13 cellular contexts compared by ENCODE assay signal in the genomic region with DNA sequence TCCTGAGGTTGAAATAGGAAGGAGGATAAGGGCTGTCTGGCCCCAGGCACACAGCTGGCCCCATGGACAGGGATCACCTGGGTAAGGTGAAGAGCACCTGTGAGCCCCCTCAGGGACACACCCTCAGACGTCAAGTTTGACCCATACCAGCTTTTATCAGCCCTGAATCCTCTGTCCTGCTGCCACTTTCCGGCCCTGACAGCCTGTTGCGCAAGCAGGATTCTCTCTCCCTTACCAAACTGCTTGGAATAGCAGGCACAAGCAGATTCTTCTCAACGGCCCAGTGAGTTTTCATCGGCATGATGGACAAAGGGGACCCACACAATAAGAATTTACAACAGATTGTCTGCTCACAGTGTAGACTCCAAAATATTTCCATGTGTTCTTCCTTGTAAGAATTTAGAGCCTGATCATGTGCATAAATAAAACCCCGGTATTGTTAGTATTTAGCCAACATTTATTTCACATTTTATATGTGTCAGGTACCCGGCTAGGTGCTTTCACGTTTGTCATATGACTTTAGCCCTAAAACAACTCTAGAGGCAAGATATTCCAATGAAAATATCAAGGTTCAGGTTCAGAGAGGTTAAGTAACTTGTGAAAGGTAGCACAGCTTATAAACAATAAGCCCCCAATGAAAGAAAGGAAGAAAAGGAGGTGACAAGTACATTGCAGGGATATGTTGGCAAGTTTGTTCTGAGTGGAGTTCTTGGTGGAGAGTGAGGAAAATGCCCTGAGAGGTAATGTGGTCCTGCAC.
DNase-seq lines count a peak whose midpoint lies in the region; ATAC-seq, FAIRE-seq and TF ChIP-seq lines count a peak whose summit lies in the region.
"Had no signal": no experiment of that assay in that cellular context is flagged by ENCODE, and none has a peak within 500 bp of the region (broad histone marks: within the 10 kb centered on the region; RNA-seq: fewer than 3 reads in every experiment).

No MANE protein-coding gene starts in this region.

- no peak for FAIRE-seq in GM12891 (lab: Jason Lieb, UNC)

- CTCF ChIA-PET in HEK293 (lab: Yijun Ruan, JAX) (no interaction called here), PC-3 (lab: Charles Lee) (no interaction called here)

- H3K4me3 ChIP-seq in HEK293 (ENCODE audit: low read depth, low read length) (no peak overlapping the region), PC-3 (ENCODE audit: low read length) (no peak overlapping the region), fibroblast of pulmonary artery (replicated peaks; ENCODE audit: low read depth, low read length) (no peak overlapping the region), sigmoid colon (no peak overlapping the region), smooth muscle cell (no peak overlapping the region)

- intact Hi-C loops in PC-3 (cut with micrococcal nuclease) = no loop called here
- intact Hi-C loops in sigmoid colon (cut with DNase I) = no loop called here

- H3K27ac ChIP-seq in HEK293 (ENCODE audit: extremely low read depth, low read depth, low read length) = no peak overlapping the region
- no peak overlapping the region for H3K27ac ChIP-seq in PC-3 (ENCODE audit: low read length)
- H3K27ac ChIP-seq in sigmoid colon = no peak overlapping the region
- H3K27ac ChIP-seq in smooth muscle cell (ENCODE audit: low read depth) = no peak overlapping the region

- H2AFZ ChIP-seq in PC-3 (ENCODE audit: low read length) (no peak overlapping the region), smooth muscle cell (ENCODE audit: low read depth) (no peak overlapping the region)

- TF ChIP-seq CTCF in HEK293 (tag by site-specific recombination; IDR thresholded peaks at IDR 0.05) (no peak), PC-3 (conservative IDR thresholded peaks at IDR 0.05; ENCODE audit: low read depth, low read length) (no peak), fibroblast of pulmonary artery (IDR thresholded peaks at IDR 0.05; ENCODE audit: low read length, missing control alignments) (no peak), sigmoid colon (IDR thresholded peaks at IDR 0.05) (no peak), smooth muscle cell (IDR thresholded peaks at IDR 0.05; ENCODE audit: borderline replicate concordance, insufficient read depth, poor library complexity, severe bottlenecking) (no peak)

- WGBS in sigmoid colon, 2 donors = 65 to 74% methylated on average over 8 of the region's 8 CpGs
- WGBS in smooth muscle cell (ENCODE audit: low lambda C conversion rate) = 42% methylated on average over 8 of the region's 8 CpGs

- POLR2A ChIA-PET in HEK293 (lab: Yijun Ruan, JAX) (no interaction called here), PC-3 (lab: Charles Lee; ENCODE audit: unreplicated experiment) (no interaction called here)

- no peak overlapping the region for H3K4me2 ChIP-seq in PC-3 (ENCODE audit: low read length)
- no peak overlapping the region for H3K4me2 ChIP-seq in smooth muscle cell

- H3K9me3 ChIP-seq in HEK293 (ENCODE audit: control insufficient read depth, insufficient read depth, low read depth, low read length) = no peaks in the 10 kb centered on the region
- no peaks in the 10 kb centered on the region for H3K9me3 ChIP-seq in PC-3 (ENCODE audit: low read length)
- H3K9me3 ChIP-seq in sigmoid colon = no peaks in the 10 kb centered on the region
- H3K9me3 ChIP-seq in smooth muscle cell (replicated peaks; ENCODE audit: low read depth) = no peaks in the 10 kb centered on the region

- H4K20me1 ChIP-seq in PC-3 (ENCODE audit: low read length) (no peaks in the 10 kb centered on the region), smooth muscle cell (ENCODE audit: low read depth) (no peaks in the 10 kb centered on the region)

- no peaks in the 10 kb centered on the region for H3K79me2 ChIP-seq in PC-3 (ENCODE audit: low read length)
- no peaks in the 10 kb centered on the region for H3K79me2 ChIP-seq in smooth muscle cell (ENCODE audit: low read depth)

- no peak for ATAC-seq in PC-3
- ATAC-seq: activated T-cell treated with anti-CD3 and anti-CD28 coated beads, Interleukin-2, amount 50 U/mL, for 4 hours; CD8-positive, alpha-beta T cell had no signal

- TF ChIP-seq POLR2A in sigmoid colon (IDR thresholded peaks at IDR 0.05) = no peak
- TF ChIP-seq POLR2A in GM12891 (IDR thresholded peaks at IDR 0.05; ENCODE audit: low read depth, low read length) = no peak

- no TSS peak for BruUV-seq in PC-3 (replicated peaks; lab: Mats Ljungman, UMichigan)

- H3K9me2 ChIP-seq in PC-3 (replicated peaks; ENCODE audit: low read length) = no peaks in the 10 kb centered on the region

- H3K4me1 ChIP-seq in HEK293 (ENCODE audit: control insufficient read depth, insufficient read depth, low read length) = no peaks in the 10 kb centered on the region
- H3K4me1 ChIP-seq in PC-3 (ENCODE audit: insufficient read depth, low read length) = no peaks in the 10 kb centered on the region
- no peaks in the 10 kb centered on the region for H3K4me1 ChIP-seq in sigmoid colon
- no peaks in the 10 kb centered on the region for H3K4me1 ChIP-seq in smooth muscle cell (ENCODE audit: low read depth)

- peaks cover 49% of the 10 kb centered on the region for H3K27me3 ChIP-seq in PC-3 (ENCODE audit: low read length)
- no peaks in the 10 kb centered on the region for H3K27me3 ChIP-seq in sigmoid colon
- no peaks in the 10 kb centered on the region for H3K27me3 ChIP-seq in smooth muscle cell (ENCODE audit: low read depth)

- H3F3A ChIP-seq in PC-3 (ENCODE audit: low read length, unreplicated experiment) (no peaks in the 10 kb centered on the region), smooth muscle cell (ENCODE audit: low read depth) (no peaks in the 10 kb centered on the region)

- DNase-seq in PC-3 (peak; percentile 23), fibroblast of pulmonary artery (ENCODE audit: low read depth) (peak; percentile 55), renal cortical epithelial cell (ENCODE audit: low read depth) (peak; percentile 69), sigmoid colon (no peak), smooth muscle cell (lab: John Stamatoyannopoulos, UW; ENCODE audit: unreplicated experiment) (no peak), GM12891 (ENCODE audit: insufficient read length, low spot score) (no peak)
- DNase-seq: activated CD4-positive, alpha-beta T cell treated with anti-CD3 and anti-CD28 coated beads, Interleukin-2, amount 10 ng/mL, durations not matched to agents 24 days and 14 days; activated T-cell treated with anti-CD3 and anti-CD28 coated beads, Interleukin-2, amount 50 U/mL, for 4 hours; CD8-positive, alpha-beta T cell; Karpas-422; NCI-H1694 treated with DMSO at 0.1 percent for 48 hours; NCI-H82 had no signal

- H3K36me3 ChIP-seq in HEK293 (ENCODE audit: control insufficient read depth in 2 of 2, insufficient read depth in 1 of 2, low read length in 2 of 2) = no peaks in the 10 kb centered on the region
- H3K36me3 ChIP-seq in PC-3 (ENCODE audit: low read depth, low read length) = no peaks in the 10 kb centered on the region
- H3K36me3 ChIP-seq in sigmoid colon = no peaks in the 10 kb centered on the region
- no peaks in the 10 kb centered on the region for H3K36me3 ChIP-seq in smooth muscle cell (ENCODE audit: low read depth)

- H3K9ac ChIP-seq in PC-3 (ENCODE audit: low read length) (no peak overlapping the region), smooth muscle cell (ENCODE audit: low read depth) (no peak overlapping the region)

- no peak for TF ChIP-seq EP300 in sigmoid colon (IDR thresholded peaks at IDR 0.05)

TF ChIP-seq in HEK293, 187 proteins besides CTCF, POLR2A, EP300 and RAD21:
- TF ChIP-seq, protein P1, sequence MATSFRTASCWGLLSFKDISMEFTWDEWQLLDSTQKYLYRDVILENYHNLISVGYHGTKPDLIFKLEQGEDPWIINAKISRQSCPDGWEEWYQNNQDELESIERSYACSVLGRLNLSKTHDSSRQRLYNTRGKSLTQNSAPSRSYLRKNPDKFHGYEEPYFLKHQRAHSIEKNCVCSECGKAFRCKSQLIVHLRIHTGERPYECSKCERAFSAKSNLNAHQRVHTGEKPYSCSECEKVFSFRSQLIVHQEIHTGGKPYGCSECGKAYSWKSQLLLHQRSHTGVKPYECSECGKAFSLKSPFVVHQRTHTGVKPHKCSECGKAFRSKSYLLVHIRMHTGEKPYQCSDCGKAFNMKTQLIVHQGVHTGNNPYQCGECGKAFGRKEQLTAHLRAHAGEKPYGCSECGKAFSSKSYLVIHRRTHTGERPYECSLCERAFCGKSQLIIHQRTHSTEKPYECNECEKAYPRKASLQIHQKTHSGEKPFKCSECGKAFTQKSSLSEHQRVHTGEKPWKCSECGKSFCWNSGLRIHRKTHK (tag by site-specific recombination; IDR thresholded peaks at IDR 0.05) = no peak
- TF ChIP-seq ZNF768 (tag by site-specific recombination; IDR thresholded peaks at IDR 0.05) = peak; percentile 69; the same call in 1 of the 2 replicates

TF ChIP-seq in GM12891, 5 proteins besides CTCF, POLR2A, EP300 and RAD21:
- no peak for TF ChIP-seq TAF1 (IDR thresholded peaks at IDR 0.05; ENCODE audit: low read depth, low read length)
- no peak for TF ChIP-seq POU2F2 (IDR thresholded peaks at IDR 0.05; ENCODE audit: low read depth, low read length)
- no peak for TF ChIP-seq POLR2AphosphoS5 (IDR thresholded peaks at IDR 0.05; ENCODE audit: low read depth, low read length)
- no peak for TF ChIP-seq PAX5 (IDR thresholded peaks at IDR 0.05; ENCODE audit: insufficient read depth, low read length, severe bottlenecking)
- TF ChIP-seq SPI1 (IDR thresholded peaks at IDR 0.05; ENCODE audit: low read depth, low read length) = no peak

Comparison
In these comparisons a context has a peak if more than half of its experiments do, and no peak if none do; other contexts are left out.
1. DNase-seq: peak in PC-3 (single experiment), fibroblast of pulmonary artery (single experiment) and renal cortical epithelial cell (single experiment); none in sigmoid colon (single experiment), smooth muscle cell (single experiment) and GM12891 (single experiment).